In genomic region chr20:3820048-3820900, GRCh38 we compare ENCODE assay signal across 8 cellular contexts. TPM values are rescaled to one million over a fixed set of nuclear protein-coding genes. Genes with fewer than 3 reads are reported as not detected.
DNase-seq lines count a peak whose midpoint lies in the region; ATAC-seq and TF ChIP-seq lines count a peak whose summit lies in the region.

Gene AP5S1 (plus strand): TSS chr20:3820547. CDS start chr20:3822118, 1,571 bp downstream.

- peaks cover 5 to 31% of the 10 kb centered on the region in 2 donors for H3K4me1 ChIP-seq in muscle layer of duodenum (ENCODE audit: control insufficient read depth in 1 of 2, insufficient read depth in 2 of 2, low read length in 2 of 2)

- H3K4me3 ChIP-seq in muscle layer of duodenum (ENCODE audit: low read depth in 1 of 2, low read length in 2 of 2) = peak within 1 kb of the TSS; percentile 88 to 91

- no peaks in the 10 kb centered on the region for H3K27me3 ChIP-seq in muscle layer of duodenum (ENCODE audit: low read depth, low read length)

- H3K4me1 Mint-ChIP-seq in activated T-cell treated with anti-CD3 and anti-CD28 coated beads, Interleukin-2, amount 50 U/mL, for 24 hours (ENCODE audit: low read depth) = peaks cover 49% of the 10 kb centered on the region

- H3K36me3 Mint-ChIP-seq in activated T-cell treated with anti-CD3 and anti-CD28 coated beads, Interleukin-2, amount 50 U/mL, for 24 hours (ENCODE audit: low read depth) = peaks cover 38% of the 10 kb centered on the region

- DNase-seq in DMS79 treated with DMSO at 0.1 percent for 48 hours (lab: John Stamatoyannopoulos, UW) (peak; percentile 90), KG1 (lab: John Stamatoyannopoulos, UW) (peak; percentile 94)
- peak; percentile 96 for DNase-seq in activated T-cell treated with anti-CD3 and anti-CD28 coated beads, Interleukin-2, amount 50 U/mL, for 24 hours
- peak; percentile 86 to 93 for DNase-seq in stimulated activated CD8-positive, alpha-beta memory T cell treated with anti-CD3 and anti-CD28 coated beads, Interleukin-7, amount 100 ng/mL, for 48 hours (ENCODE audit: extremely low read depth in 1 of 2, low read depth in 1 of 2)

- peak within 1 kb of the TSS; percentile 99 for H3K27ac Mint-ChIP-seq in activated T-cell treated with anti-CD3 and anti-CD28 coated beads, Interleukin-2, amount 50 U/mL, for 24 hours

- H3K27ac ChIP-seq in muscle layer of duodenum (ENCODE audit: low read length) = peak within 1 kb of the TSS; percentile 99

- H3K9me3 ChIP-seq in muscle layer of duodenum (ENCODE audit: control insufficient read depth in 1 of 2, low read length in 2 of 2) = no peaks in the 10 kb centered on the region

- peak within 1 kb of the TSS; percentile 86 for H3K4me3 Mint-ChIP-seq in activated T-cell treated with anti-CD3 and anti-CD28 coated beads, Interleukin-2, amount 50 U/mL, for 24 hours

- ATAC-seq in GM21723 (IDR thresholded peaks at IDR 0.05; ENCODE audit: unreplicated experiment) (peak; percentile 77), esophagus mucosa (peak; percentile 87)

- H3K36me3 ChIP-seq in muscle layer of duodenum (ENCODE audit: control insufficient read depth in 1 of 2, insufficient read depth in 2 of 2, low read length in 2 of 2) = peaks cover 19 to 39% of the 10 kb centered on the region in 2 donors

- H3K9me3 Mint-ChIP-seq in activated T-cell treated with anti-CD3 and anti-CD28 coated beads, Interleukin-2, amount 50 U/mL, for 24 hours = no peaks in the 10 kb centered on the region

- no peaks in the 10 kb centered on the region for H3K27me3 Mint-ChIP-seq in activated T-cell treated with anti-CD3 and anti-CD28 coated beads, Interleukin-2, amount 50 U/mL, for 24 hours

TF ChIP-seq in PFSK-1, 5 proteins besides CTCF, POLR2A, EP300 and RAD21:
- TF ChIP-seq REST (IDR thresholded peaks at IDR 0.05; ENCODE audit: insufficient read depth in 1 of 2, low read depth in 2 of 2, low read length in 2 of 2) = peak in 1 of 2 experiments; percentile 27; a peak in 1 of 4 replicates
- no peak for TF ChIP-seq SIN3A (IDR thresholded peaks at IDR 0.05; ENCODE audit: borderline replicate concordance, insufficient read depth, low read length)
- no peak for TF ChIP-seq FOXP2 (optimal IDR thresholded peaks at IDR 0.05; ENCODE audit: borderline replicate concordance, extremely low read depth, extremely low read length, insufficient read depth)
- TF ChIP-seq POLR2AphosphoS5 (IDR thresholded peaks at IDR 0.05; ENCODE audit: low read depth, low read length) = peak; percentile 81
- peak; percentile 80; the same call in 1 of the 2 replicates for TF ChIP-seq TAF1 (IDR thresholded peaks at IDR 0.05; ENCODE audit: borderline replicate concordance, insufficient read depth, low read length)

RNA-seq across cellular contexts. Expression of gene AP5S1, which starts in this region (rescaled TPM):
- polyA plus RNA-seq in PFSK-1 (2012; ENCODE audit: insufficient read length, low read depth) = 23.8 TPM
- 10.7 TPM for total RNA-seq in esophagus mucosa

Comparison
In these comparisons a context has a peak if more than half of its experiments do, and no peak if none do; other contexts are left out.
1. Peak in every context shown above with its lines: DNase-seq, ATAC-seq, H3K4me3 ChIP-seq and H3K27ac ChIP-seq.